Comparison of ENCODE assay signal across 1 cellular context in genomic region chr1:234499119-234500039, GRCh38.
A peak's percentile ranks its signal among the peaks of the same experiment; 100 is the strongest.
TF ChIP-seq lines count a peak whose summit lies in the region.

No MANE protein-coding gene starts in this region.

TF ChIP-seq in HEK293, 187 proteins besides CTCF, POLR2A, EP300 and RAD21 (continued from another document and continues in another):
- TF ChIP-seq, protein P1, sequence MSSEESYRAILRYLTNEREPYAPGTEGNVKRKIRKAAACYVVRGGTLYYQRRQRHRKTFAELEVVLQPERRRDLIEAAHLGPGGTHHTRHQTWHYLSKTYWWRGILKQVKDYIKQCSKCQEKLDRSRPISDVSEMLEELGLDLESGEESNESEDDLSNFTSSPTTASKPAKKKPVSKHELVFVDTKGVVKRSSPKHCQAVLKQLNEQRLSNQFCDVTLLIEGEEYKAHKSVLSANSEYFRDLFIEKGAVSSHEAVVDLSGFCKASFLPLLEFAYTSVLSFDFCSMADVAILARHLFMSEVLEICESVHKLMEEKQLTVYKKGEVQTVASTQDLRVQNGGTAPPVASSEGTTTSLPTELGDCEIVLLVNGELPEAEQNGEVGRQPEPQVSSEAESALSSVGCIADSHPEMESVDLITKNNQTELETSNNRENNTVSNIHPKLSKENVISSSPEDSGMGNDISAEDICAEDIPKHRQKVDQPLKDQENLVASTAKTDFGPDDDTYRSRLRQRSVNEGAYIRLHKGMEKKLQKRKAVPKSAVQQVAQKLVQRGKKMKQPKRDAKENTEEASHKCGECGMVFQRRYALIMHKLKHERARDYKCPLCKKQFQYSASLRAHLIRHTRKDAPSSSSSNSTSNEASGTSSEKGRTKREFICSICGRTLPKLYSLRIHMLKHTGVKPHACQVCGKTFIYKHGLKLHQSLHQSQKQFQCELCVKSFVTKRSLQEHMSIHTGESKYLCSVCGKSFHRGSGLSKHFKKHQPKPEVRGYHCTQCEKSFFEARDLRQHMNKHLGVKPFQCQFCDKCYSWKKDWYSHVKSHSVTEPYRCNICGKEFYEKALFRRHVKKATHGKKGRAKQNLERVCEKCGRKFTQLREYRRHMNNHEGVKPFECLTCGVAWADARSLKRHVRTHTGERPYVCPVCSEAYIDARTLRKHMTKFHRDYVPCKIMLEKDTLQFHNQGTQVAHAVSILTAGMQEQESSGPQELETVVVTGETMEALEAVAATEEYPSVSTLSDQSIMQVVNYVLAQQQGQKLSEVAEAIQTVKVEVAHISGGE (tag by site-specific recombination; conservative IDR thresholded peaks at IDR 0.05; ENCODE audit: low read depth) = peak; percentile 43
- TF ChIP-seq ZNF221 (tag by site-specific recombination; IDR thresholded peaks at IDR 0.05; ENCODE audit: borderline replicate concordance) (no peak), ZNF16 (tag by site-specific recombination; IDR thresholded peaks at IDR 0.05; ENCODE audit: low read depth) (no peak), ZNF37A (tag by site-specific recombination; IDR thresholded peaks at IDR 0.05) (0 out of 2 replicates have a peak, but pooled peaks have one; percentile 5), HOXA7 (CRISPR knock-in tag; IDR thresholded peaks at IDR 0.05; ENCODE audit: borderline replicate concordance) (no peak), WT1 (tag by site-specific recombination; IDR thresholded peaks at IDR 0.05) (peak; percentile 16; the same call in 1 of the 2 replicates), ZNF324 (tag by site-specific recombination; IDR thresholded peaks at IDR 0.05) (0 out of 2 replicates have a peak, but pooled peaks have one; percentile 64), ZNF549 (tag by site-specific recombination; IDR thresholded peaks at IDR 0.05) (no peak), HOXD13 (CRISPR knock-in tag; IDR thresholded peaks at IDR 0.05; ENCODE audit: borderline replicate concordance) (no peak), ZNF677 (tag by site-specific recombination; IDR thresholded peaks at IDR 0.05) (no peak), ZBTB6 (tag by site-specific recombination; IDR thresholded peaks at IDR 0.05) (no peak), ZNF211 (tag by site-specific recombination; IDR thresholded peaks at IDR 0.05; ENCODE audit: low read depth) (no peak), ZEB2 (tag by site-specific recombination; IDR thresholded peaks at IDR 0.05) (peak; percentile 12; the same call in 1 of the 2 replicates), ZIC2 (tag by site-specific recombination; IDR thresholded peaks at IDR 0.05) (no peak), IKZF3 (tag by site-specific recombination; IDR thresholded peaks at IDR 0.05) (no peak; the same call in none of the 2 replicates), ZNF175 (tag by site-specific recombination; IDR thresholded peaks at IDR 0.05) (no peak), ZNF2 (tag by site-specific recombination; IDR thresholded peaks at IDR 0.05) (peak; percentile 93), FEZF1 (tag by site-specific recombination; IDR thresholded peaks at IDR 0.05) (0 out of 2 replicates have a peak, but pooled peaks have one; percentile 22), ZBTB17 (tag by site-specific recombination; IDR thresholded peaks at IDR 0.05) (peak; percentile 63), ZBTB48 (tag by site-specific recombination; IDR thresholded peaks at IDR 0.05) (peak; percentile 41), ZNF184 (tag by site-specific recombination; IDR thresholded peaks at IDR 0.05) (peak; percentile 55; the same call in 1 of the 2 replicates), ZNF311 (tag by site-specific recombination; IDR thresholded peaks at IDR 0.05; ENCODE audit: borderline replicate concordance) (no peak), ZBTB20 (tag by site-specific recombination; IDR thresholded peaks at IDR 0.05) (peak; percentile 17; the same call in 1 of the 2 replicates), EGR2 (tag by site-specific recombination; IDR thresholded peaks at IDR 0.05; ENCODE audit: low read depth) (no peak), ZNF433 (tag by site-specific recombination; IDR thresholded peaks at IDR 0.05; ENCODE audit: low read depth) (no peak), ZXDB (tag by site-specific recombination; IDR thresholded peaks at IDR 0.05) (peak; percentile 45; the same call in 1 of the 2 replicates), ZNF623 (tag by site-specific recombination; IDR thresholded peaks at IDR 0.05) (peak; percentile 27; the same call in 1 of the 2 replicates), ZNF548 (tag by site-specific recombination; IDR thresholded peaks at IDR 0.05) (no peak), REPIN1 (tag by site-specific recombination; IDR thresholded peaks at IDR 0.05; ENCODE audit: low read depth) (no peak), KLF8 (tag by site-specific recombination; IDR thresholded peaks at IDR 0.05) (0 out of 2 replicates have a peak, but pooled peaks have one; percentile 28), PRDM10 (tag by site-specific recombination; IDR thresholded peaks at IDR 0.05) (peak; percentile 85), ZNF843 (tag by site-specific recombination; IDR thresholded peaks at IDR 0.05) (peak; percentile 58; the same call in 1 of the 2 replicates), HIC1 (tag by site-specific recombination; IDR thresholded peaks at IDR 0.05) (no peak)
- TF ChIP-seq, protein P2, sequence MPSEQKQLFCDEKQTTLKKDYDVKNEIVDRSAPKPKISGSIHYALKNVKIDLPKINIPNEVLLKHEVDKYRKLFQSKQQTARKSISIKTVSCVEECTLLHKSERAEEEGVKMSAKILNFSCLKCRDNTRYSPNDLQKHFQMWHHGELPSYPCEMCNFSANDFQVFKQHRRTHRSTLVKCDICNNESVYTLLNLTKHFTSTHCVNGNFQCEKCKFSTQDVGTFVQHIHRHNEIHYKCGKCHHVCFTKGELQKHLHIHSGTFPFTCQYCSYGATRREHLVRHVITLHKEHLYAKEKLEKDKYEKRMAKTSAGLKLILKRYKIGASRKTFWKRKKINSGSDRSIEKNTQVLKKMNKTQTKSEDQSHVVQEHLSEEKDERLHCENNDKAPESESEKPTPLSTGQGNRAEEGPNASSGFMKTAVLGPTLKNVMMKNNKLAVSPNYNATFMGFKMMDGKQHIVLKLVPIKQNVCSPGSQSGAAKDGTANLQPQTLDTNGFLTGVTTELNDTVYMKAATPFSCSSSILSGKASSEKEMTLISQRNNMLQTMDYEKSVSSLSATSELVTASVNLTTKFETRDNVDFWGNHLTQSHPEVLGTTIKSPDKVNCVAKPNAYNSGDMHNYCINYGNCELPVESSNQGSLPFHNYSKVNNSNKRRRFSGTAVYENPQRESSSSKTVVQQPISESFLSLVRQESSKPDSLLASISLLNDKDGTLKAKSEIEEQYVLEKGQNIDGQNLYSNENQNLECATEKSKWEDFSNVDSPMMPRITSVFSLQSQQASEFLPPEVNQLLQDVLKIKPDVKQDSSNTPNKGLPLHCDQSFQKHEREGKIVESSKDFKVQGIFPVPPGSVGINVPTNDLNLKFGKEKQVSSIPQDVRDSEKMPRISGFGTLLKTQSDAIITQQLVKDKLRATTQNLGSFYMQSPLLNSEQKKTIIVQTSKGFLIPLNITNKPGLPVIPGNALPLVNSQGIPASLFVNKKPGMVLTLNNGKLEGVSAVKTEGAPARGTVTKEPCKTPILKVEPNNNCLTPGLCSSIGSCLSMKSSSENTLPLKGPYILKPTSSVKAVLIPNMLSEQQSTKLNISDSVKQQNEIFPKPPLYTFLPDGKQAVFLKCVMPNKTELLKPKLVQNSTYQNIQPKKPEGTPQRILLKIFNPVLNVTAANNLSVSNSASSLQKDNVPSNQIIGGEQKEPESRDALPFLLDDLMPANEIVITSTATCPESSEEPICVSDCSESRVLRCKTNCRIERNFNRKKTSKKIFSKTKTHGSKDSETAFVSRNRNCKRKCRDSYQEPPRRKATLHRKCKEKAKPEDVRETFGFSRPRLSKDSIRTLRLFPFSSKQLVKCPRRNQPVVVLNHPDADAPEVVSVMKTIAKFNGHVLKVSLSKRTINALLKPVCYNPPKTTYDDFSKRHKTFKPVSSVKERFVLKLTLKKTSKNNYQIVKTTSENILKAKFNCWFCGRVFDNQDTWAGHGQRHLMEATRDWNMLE (tag by site-specific recombination; conservative IDR thresholded peaks at IDR 0.05; ENCODE audit: low read depth) = peak; percentile 55
- TF ChIP-seq, protein P3, sequence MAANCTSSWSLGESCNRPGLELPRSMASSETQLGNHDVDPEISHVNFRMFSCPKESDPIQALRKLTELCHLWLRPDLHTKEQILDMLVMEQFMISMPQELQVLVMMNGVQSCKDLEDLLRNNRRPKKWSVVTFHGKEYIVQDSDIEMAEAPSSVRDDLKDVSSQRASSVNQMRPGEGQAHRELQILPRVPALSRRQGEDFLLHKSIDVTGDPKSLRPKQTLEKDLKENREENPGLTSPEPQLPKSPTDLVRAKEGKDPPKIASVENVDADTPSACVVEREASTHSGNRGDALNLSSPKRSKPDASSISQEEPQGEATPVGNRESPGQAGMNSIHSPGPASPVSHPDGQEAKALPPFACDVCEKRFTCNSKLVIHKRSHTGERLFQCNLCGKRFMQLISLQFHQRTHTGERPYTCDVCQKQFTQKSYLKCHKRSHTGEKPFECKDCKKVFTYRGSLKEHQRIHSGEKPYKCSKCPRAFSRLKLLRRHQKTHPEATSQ (tag by site-specific recombination; IDR thresholded peaks at IDR 0.05) = no peak
- TF ChIP-seq, protein P4, sequence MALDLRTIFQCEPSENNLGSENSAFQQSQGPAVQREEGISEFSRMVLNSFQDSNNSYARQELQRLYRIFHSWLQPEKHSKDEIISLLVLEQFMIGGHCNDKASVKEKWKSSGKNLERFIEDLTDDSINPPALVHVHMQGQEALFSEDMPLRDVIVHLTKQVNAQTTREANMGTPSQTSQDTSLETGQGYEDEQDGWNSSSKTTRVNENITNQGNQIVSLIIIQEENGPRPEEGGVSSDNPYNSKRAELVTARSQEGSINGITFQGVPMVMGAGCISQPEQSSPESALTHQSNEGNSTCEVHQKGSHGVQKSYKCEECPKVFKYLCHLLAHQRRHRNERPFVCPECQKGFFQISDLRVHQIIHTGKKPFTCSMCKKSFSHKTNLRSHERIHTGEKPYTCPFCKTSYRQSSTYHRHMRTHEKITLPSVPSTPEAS (tag by site-specific recombination; IDR thresholded peaks at IDR 0.05) = peak; percentile 63
- TF ChIP-seq, protein P5, sequence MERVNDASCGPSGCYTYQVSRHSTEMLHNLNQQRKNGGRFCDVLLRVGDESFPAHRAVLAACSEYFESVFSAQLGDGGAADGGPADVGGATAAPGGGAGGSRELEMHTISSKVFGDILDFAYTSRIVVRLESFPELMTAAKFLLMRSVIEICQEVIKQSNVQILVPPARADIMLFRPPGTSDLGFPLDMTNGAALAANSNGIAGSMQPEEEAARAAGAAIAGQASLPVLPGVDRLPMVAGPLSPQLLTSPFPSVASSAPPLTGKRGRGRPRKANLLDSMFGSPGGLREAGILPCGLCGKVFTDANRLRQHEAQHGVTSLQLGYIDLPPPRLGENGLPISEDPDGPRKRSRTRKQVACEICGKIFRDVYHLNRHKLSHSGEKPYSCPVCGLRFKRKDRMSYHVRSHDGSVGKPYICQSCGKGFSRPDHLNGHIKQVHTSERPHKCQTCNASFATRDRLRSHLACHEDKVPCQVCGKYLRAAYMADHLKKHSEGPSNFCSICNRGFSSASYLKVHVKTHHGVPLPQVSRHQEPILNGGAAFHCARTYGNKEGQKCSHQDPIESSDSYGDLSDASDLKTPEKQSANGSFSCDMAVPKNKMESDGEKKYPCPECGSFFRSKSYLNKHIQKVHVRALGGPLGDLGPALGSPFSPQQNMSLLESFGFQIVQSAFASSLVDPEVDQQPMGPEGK (tag by site-specific recombination; IDR thresholded peaks at IDR 0.05) = peak; percentile 68; the same call in 1 of the 2 replicates
